8 cellular contexts compared by ENCODE assay signal in genomic region chr1:154176341-154176740, GRCh38. TPM values are rescaled to one million over a fixed set of nuclear protein-coding genes. Genes with fewer than 3 reads are reported as not detected.
A peak's percentile ranks its signal among the peaks of the same experiment; 100 is the strongest.
DNase-seq lines count a peak whose midpoint lies in the region; ATAC-seq lines count a peak whose summit lies in the region.

No MANE protein-coding gene starts in this region.

- ATAC-seq in HG03469 (IDR thresholded peaks at IDR 0.05; ENCODE audit: unreplicated experiment) (no peak), GM19035 (IDR thresholded peaks at IDR 0.05; ENCODE audit: unreplicated experiment) (no peak), HG03432 (IDR thresholded peaks at IDR 0.05; ENCODE audit: unreplicated experiment) (no peak), HG02973 (IDR thresholded peaks at IDR 0.05; ENCODE audit: unreplicated experiment) (no peak)

- DNase-seq in AG20443 (ENCODE audit: low spot score), result peak; percentile 75
- peak; percentile 32 for DNase-seq in LoVo (ENCODE audit: low spot score)
- peak; percentile 79 for DNase-seq in dedifferentiated amniotic fluid mesenchymal stem cell (ENCODE audit: extremely low spot score)
- peak; percentile 38 for DNase-seq in mucosa of gallbladder (ENCODE audit: low spot score)

RNA-seq across cellular contexts. Expression of gene TPM3, which starts 15.6 kb away (rescaled TPM):
- 283 TPM for total RNA-seq in mucosa of gallbladder

RNA-seq across cellular contexts. Expression of gene NUP210L, which starts 21.5 kb away (rescaled TPM):
- total RNA-seq in mucosa of gallbladder, result 0.06 TPM

RNA-seq across cellular contexts. Expression of gene CFAP141, which starts 29.8 kb away (rescaled TPM):
- total RNA-seq in mucosa of gallbladder, result not detected

RNA-seq across cellular contexts. Expression of gene UBAP2L, which starts 44.4 kb away (rescaled TPM):
- total RNA-seq in mucosa of gallbladder, result 118 TPM
